ENCODE assay signal across 1 cellular context in the genomic region with DNA sequence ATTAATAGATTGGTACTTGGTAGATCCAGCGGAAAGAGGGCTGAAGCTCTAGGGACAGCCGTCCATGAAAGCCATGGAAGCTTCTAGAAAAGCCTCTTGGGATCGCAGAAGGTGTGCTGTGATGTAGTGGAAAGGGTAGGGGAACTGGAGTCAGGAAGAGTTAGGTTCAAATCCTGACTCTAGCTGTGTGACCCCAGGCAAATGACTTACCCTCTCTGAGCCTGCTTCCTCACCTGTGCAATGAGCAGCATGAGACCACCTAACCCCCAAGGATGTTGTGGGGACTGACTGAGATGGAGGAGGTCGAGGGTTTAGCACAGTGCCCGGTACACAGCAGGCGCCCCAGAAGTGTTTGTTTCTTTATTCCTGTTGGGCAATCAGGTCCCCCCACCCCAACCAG.
TF ChIP-seq lines count a peak whose summit lies in the region.

No MANE protein-coding gene starts in this region.

TF ChIP-seq in WTC11, 78 proteins besides CTCF, POLR2A, EP300 and RAD21 (continued from another document):
- TF ChIP-seq, protein P1, sequence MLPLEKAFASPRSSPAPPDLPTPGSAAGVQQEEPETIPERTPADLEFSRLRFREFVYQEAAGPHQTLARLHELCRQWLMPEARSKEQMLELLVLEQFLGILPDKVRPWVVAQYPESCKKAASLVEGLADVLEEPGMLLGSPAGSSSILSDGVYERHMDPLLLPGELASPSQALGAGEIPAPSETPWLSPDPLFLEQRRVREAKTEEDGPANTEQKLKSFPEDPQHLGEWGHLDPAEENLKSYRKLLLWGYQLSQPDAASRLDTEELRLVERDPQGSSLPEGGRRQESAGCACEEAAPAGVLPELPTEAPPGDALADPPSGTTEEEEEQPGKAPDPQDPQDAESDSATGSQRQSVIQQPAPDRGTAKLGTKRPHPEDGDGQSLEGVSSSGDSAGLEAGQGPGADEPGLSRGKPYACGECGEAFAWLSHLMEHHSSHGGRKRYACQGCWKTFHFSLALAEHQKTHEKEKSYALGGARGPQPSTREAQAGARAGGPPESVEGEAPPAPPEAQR (CRISPR knock-in tag; IDR thresholded peaks at IDR 0.05) = no peak
- TF ChIP-seq NFE2L1 (CRISPR knock-in tag; IDR thresholded peaks at IDR 0.05) (no peak), ZNF317 (CRISPR knock-in tag; IDR thresholded peaks at IDR 0.05; ENCODE audit: borderline replicate concordance, low read depth) (no peak), USF2 (CRISPR knock-in tag; IDR thresholded peaks at IDR 0.05) (no peak), CREB1 (CRISPR knock-in tag; IDR thresholded peaks at IDR 0.05) (no peak), RELA (CRISPR knock-in tag; IDR thresholded peaks at IDR 0.05; ENCODE audit: borderline replicate concordance) (no peak), MXD4 (CRISPR knock-in tag; IDR thresholded peaks at IDR 0.05; ENCODE audit: borderline replicate concordance) (no peak), NR3C1 (CRISPR knock-in tag; conservative IDR thresholded peaks at IDR 0.05; ENCODE audit: low read depth) (no peak), ELF4 (CRISPR knock-in tag; IDR thresholded peaks at IDR 0.05; ENCODE audit: low read depth) (no peak)
